Comparison of ENCODE assay signal across 10 cellular contexts in genomic region chr2:120224735-120225548, GRCh38. TPM values are rescaled to one million over a fixed set of nuclear protein-coding genes. Genes with fewer than 3 reads are reported as not detected.
DNase-seq lines count a peak whose midpoint lies in the region; ATAC-seq and TF ChIP-seq lines count a peak whose summit lies in the region.
"Had no signal": no experiment of that assay in that cellular context is flagged by ENCODE, and none has a peak within 500 bp of the region (broad histone marks: within the 10 kb centered on the region; RNA-seq: fewer than 3 reads in every experiment).

No MANE protein-coding gene starts in this region.

- DNase-seq in CD4-positive, CD25-positive, alpha-beta regulatory T cell: no peak
- DNase-seq in DMS53 (lab: John Stamatoyannopoulos, UW): peak; percentile 96
- no peak for DNase-seq in PC-9
- no peak for DNase-seq in memory B cell (ENCODE audit: low spot score in 2 of 2)
- DNase-seq in COLO829 (ENCODE audit: low spot score): no peak
- DNase-seq in vagina (ENCODE audit: extremely low spot score in 2 of 2): no peak
- no peak for DNase-seq in trophoblast cell
- DNase-seq: GM23248, KG1 had no signal

- H2BK12ac ChIP-seq in trophoblast cell (ENCODE audit: low read length): no peak overlapping the region

- H3K9me2 ChIP-seq in PC-9 (ENCODE audit: insufficient read depth): no peaks in the 10 kb centered on the region

- peaks cover 8% of the 10 kb centered on the region for H3K79me1 ChIP-seq in trophoblast cell (ENCODE audit: low read length)

- no peak overlapping the region for H3K4me3 ChIP-seq in CD4-positive, CD25-positive, alpha-beta regulatory T cell (ENCODE audit: low read depth, low read length)
- H3K4me3 ChIP-seq in PC-9 (peak overlapping the region; percentile 72; the same call in 1 of the 2 replicates), vagina (no peak overlapping the region), trophoblast cell (ENCODE audit: low read depth, low read length) (no peak overlapping the region)

- H3K9ac ChIP-seq in trophoblast cell (ENCODE audit: low read length): no peak overlapping the region
- H3K9ac ChIP-seq: GM23248 had no signal

- POLR2A ChIA-PET in PC-9 (lab: Charles Lee; ENCODE audit: unreplicated experiment): no interaction called here

- peak overlapping the region; percentile 83; the same call in 1 of the 2 replicates for H3K4me2 ChIP-seq in PC-9
- no peak overlapping the region for H3K4me2 ChIP-seq in trophoblast cell (ENCODE audit: low read length)

- no peak overlapping the region for H2AK5ac ChIP-seq in trophoblast cell (ENCODE audit: low read length)

- H3K18ac ChIP-seq in trophoblast cell (ENCODE audit: low read length): no peak overlapping the region

- H4K12ac ChIP-seq in trophoblast cell (ENCODE audit: low read depth, low read length): no peak overlapping the region

- no peak for TF ChIP-seq POLR2A in vagina (IDR thresholded peaks at IDR 0.05)

- ATAC-seq in CD4-positive, CD25-positive, alpha-beta regulatory T cell (ENCODE audit: low read depth in 2 of 2): no peak
- no peak for ATAC-seq in memory B cell (ENCODE audit: low read depth)
- ATAC-seq in GM21423 (IDR thresholded peaks at IDR 0.05; ENCODE audit: unreplicated experiment): no peak

- TF ChIP-seq CTCF in PC-9 (conservative IDR thresholded peaks at IDR 0.05): no peak
- no peak for TF ChIP-seq CTCF in vagina (IDR thresholded peaks at IDR 0.05)

- no peak overlapping the region for H3K27ac ChIP-seq in CD4-positive, CD25-positive, alpha-beta regulatory T cell (ENCODE audit: insufficient read depth, low read length, poor library complexity, severe bottlenecking)
- no peak overlapping the region for H3K27ac ChIP-seq in PC-9
- H3K27ac ChIP-seq in vagina: no peak overlapping the region
- no peak overlapping the region for H3K27ac ChIP-seq in trophoblast cell (ENCODE audit: low read depth, low read length)
- H3K27ac ChIP-seq: GM23248 had no signal

- H2BK120ac ChIP-seq in trophoblast cell (ENCODE audit: insufficient read depth, low read length, poor library complexity): no peak overlapping the region

- no peak overlapping the region for H2BK5ac ChIP-seq in trophoblast cell (ENCODE audit: low read depth, low read length, poor library complexity)

- intact Hi-C loops in PC-9 (cut with micrococcal nuclease; ENCODE audit: unreplicated experiment) (no loop called here), vagina (cut with DNase I) (loop anchor here (10.0 kb wide), 1 partner anchor 90 kb away; no protein-coding TSS in a partner anchor)

- peaks cover 5% of the 10 kb centered on the region; the same call in 1 of the 2 replicates for H3F3A ChIP-seq in PC-9 (ENCODE audit: insufficient read depth, low read depth)

- H3K27ac Mint-ChIP-seq in CD4-positive, CD25-positive, alpha-beta regulatory T cell: peak overlapping the region in 2 of 3 donors; percentile 46 to 84
- peak overlapping the region; percentile 92 for H3K27ac Mint-ChIP-seq in memory B cell

- CTCF ChIA-PET in PC-9 (lab: Charles Lee): no interaction called here

- H4K20me1 ChIP-seq in PC-9 (ENCODE audit: insufficient read depth): peaks cover 12% of the 10 kb centered on the region; the same call in 1 of the 2 replicates

- H3K4me3 Mint-ChIP-seq in CD4-positive, CD25-positive, alpha-beta regulatory T cell: peak overlapping the region; percentile 87 to 91 (median 91)
- H3K4me3 Mint-ChIP-seq in memory B cell: peak overlapping the region; percentile 84

- no peak overlapping the region for H3K4ac ChIP-seq in trophoblast cell (ENCODE audit: low read depth, low read length)

- no peak overlapping the region for H4K8ac ChIP-seq in trophoblast cell (ENCODE audit: low read depth, low read length)

- no peak overlapping the region for H3K23ac ChIP-seq in trophoblast cell (ENCODE audit: low read length)

- H3K9me3 ChIP-seq in CD4-positive, CD25-positive, alpha-beta regulatory T cell (ENCODE audit: control insufficient read depth in 2 of 2, low read length in 2 of 2): no peaks in the 10 kb centered on the region
- H3K9me3 ChIP-seq in PC-9 (ENCODE audit: insufficient read depth, low read depth) (no peaks in the 10 kb centered on the region), vagina (no peaks in the 10 kb centered on the region), trophoblast cell (ENCODE audit: insufficient read depth, low read depth, low read length) (peaks cover 11% of the 10 kb centered on the region)

- peaks cover 1% of the 10 kb centered on the region for H3K27me3 Mint-ChIP-seq in CD4-positive, CD25-positive, alpha-beta regulatory T cell
- no peaks in the 10 kb centered on the region for H3K27me3 Mint-ChIP-seq in memory B cell

- H3K36me3 ChIP-seq in CD4-positive, CD25-positive, alpha-beta regulatory T cell (ENCODE audit: control insufficient read depth, insufficient read depth, low read length): peaks cover 7% of the 10 kb centered on the region
- no peaks in the 10 kb centered on the region; the same call in 1 of the 2 replicates for H3K36me3 ChIP-seq in PC-9 (ENCODE audit: low read depth)
- H3K36me3 ChIP-seq in vagina: no peaks in the 10 kb centered on the region
- no peaks in the 10 kb centered on the region for H3K36me3 ChIP-seq in trophoblast cell (ENCODE audit: control insufficient read depth in 1 of 2, insufficient read depth in 2 of 2, low read length in 2 of 2)

- no TSS peak for BruUV-seq in PC-9 (replicated peaks; lab: Mats Ljungman, UMichigan)

- no peak overlapping the region for H3K14ac ChIP-seq in trophoblast cell (ENCODE audit: low read length)

- H3K79me2 ChIP-seq in PC-9 (ENCODE audit: low read depth) (peaks cover 35% of the 10 kb centered on the region), trophoblast cell (ENCODE audit: control insufficient read depth, insufficient read depth, low read length, poor library complexity) (peaks cover 4% of the 10 kb centered on the region)

- H3K36me3 Mint-ChIP-seq in CD4-positive, CD25-positive, alpha-beta regulatory T cell: peaks cover 13% of the 10 kb centered on the region
- H3K36me3 Mint-ChIP-seq in memory B cell: peaks cover 7% of the 10 kb centered on the region

- H2AFZ ChIP-seq in PC-9 (no peak overlapping the region), trophoblast cell (ENCODE audit: insufficient read depth, low read length, poor library complexity) (no peak overlapping the region)
- H2AFZ ChIP-seq: GM23248 had no signal

- H3K9me3 Mint-ChIP-seq in CD4-positive, CD25-positive, alpha-beta regulatory T cell: peaks cover 0 to 5% (median 0%) of the 10 kb centered on the region in 7 donors
- H3K9me3 Mint-ChIP-seq in memory B cell: no peaks in the 10 kb centered on the region

- WGBS in trophoblast cell (ENCODE audit: extremely low coverage, insufficient coverage, insufficient read length): no CpG with 5 or more reads among the region's 9 CpGs

- peaks cover 41% of the 10 kb centered on the region for H3K4me1 ChIP-seq in CD4-positive, CD25-positive, alpha-beta regulatory T cell (ENCODE audit: control insufficient read depth, insufficient read depth, low read length, poor library complexity, severe bottlenecking)
- H3K4me1 ChIP-seq in PC-9 (replicated peaks; ENCODE audit: insufficient read depth) (peaks cover 51% of the 10 kb centered on the region), vagina (peaks cover 37% of the 10 kb centered on the region), trophoblast cell (ENCODE audit: control insufficient read depth in 1 of 2, insufficient read depth in 2 of 2, low read length in 2 of 2) (peaks cover 11 to 12% of the 10 kb centered on the region in 2 experiments)

- peaks cover 9 to 68% (median 54%) of the 10 kb centered on the region in 4 donors for H3K4me1 Mint-ChIP-seq in CD4-positive, CD25-positive, alpha-beta regulatory T cell
- H3K4me1 Mint-ChIP-seq in memory B cell: peaks cover 44% of the 10 kb centered on the region

- H3K27me3 ChIP-seq in CD4-positive, CD25-positive, alpha-beta regulatory T cell (ENCODE audit: control insufficient read depth, insufficient read depth, low read length): no peaks in the 10 kb centered on the region
- H3K27me3 ChIP-seq in PC-9 (ENCODE audit: insufficient read depth, low read depth) (no peaks in the 10 kb centered on the region), vagina (no peaks in the 10 kb centered on the region), trophoblast cell (ENCODE audit: insufficient read depth, low read length) (peaks cover 2% of the 10 kb centered on the region)

- no peak overlapping the region for H4K91ac ChIP-seq in trophoblast cell (ENCODE audit: low read depth, low read length)

RNA-seq across cellular contexts. Expression of gene TMEM185B, which starts 1.7 kb away (rescaled TPM):
- total RNA-seq in CD4-positive, CD25-positive, alpha-beta regulatory T cell: 23.3 TPM
- 10 to 100 TPM; 15.6 to 19.4 (median 17.3) TPM for polyA plus RNA-seq in CD4-positive, CD25-positive, alpha-beta regulatory T cell
- total RNA-seq in PC-9 (2021) (23.5 and 30.3 TPM in 2 replicates), vagina (29.5 TPM)
- 10.6 and 10.8 TPM in 2 replicates for polyA plus RNA-seq in trophoblast cell (2013)

RNA-seq across cellular contexts. Expression of gene RALB, which starts 27.7 kb away (rescaled TPM):
- total RNA-seq in CD4-positive, CD25-positive, alpha-beta regulatory T cell: 21.8 TPM
- polyA plus RNA-seq in CD4-positive, CD25-positive, alpha-beta regulatory T cell: 10 to 100 TPM; 25.7 to 42.5 (median 29.6) TPM
- total RNA-seq in PC-9 (2021): 74.2 and 86.6 TPM in 2 replicates
- total RNA-seq in vagina: 44.0 TPM
- polyA plus RNA-seq in trophoblast cell (2013): 61.1 and 61.5 TPM in 2 replicates
